Comparison of ENCODE assay signal across 8 cellular contexts in the genomic region with DNA sequence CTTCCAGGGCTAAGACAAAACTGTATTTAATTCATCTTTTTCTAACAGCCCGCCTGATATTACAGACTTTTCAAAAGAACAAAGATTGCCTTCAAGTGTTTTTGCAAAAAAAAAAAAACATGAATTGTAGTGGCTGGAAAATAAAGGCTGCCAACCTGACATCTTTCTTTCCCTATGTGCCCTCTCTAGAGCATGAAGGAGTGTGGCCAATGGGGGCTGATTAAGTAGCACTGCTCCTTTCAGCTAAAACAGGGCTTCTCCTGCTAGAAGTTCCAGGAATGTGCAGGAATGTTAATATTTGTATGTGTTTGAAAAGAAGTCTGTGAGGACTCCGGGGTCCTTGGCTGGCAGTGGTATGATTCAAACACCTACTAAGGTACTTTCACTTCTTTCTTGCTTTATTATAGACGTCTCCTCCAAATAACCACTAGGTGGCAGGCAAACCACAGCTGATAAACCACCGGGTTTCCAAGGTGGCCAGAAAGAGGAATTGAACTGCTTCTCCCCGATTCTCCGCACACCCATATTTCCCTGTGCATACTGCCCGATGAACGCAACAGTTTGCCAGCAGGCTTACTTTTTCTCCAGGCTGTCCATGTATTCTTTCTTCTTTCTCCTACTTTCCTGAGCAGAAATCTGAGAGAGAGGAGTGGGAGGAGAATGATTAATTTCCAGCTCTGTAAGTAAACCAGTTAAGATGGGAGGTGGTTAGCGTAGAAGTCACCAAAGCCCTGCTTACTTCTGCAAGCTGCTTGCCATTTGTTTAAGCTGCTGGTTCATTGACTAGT. TPM values are rescaled to one million over a fixed set of nuclear protein-coding genes. Genes with fewer than 3 reads are reported as not detected.
DNase-seq lines count a peak whose midpoint lies in the region; ATAC-seq and TF ChIP-seq lines count a peak whose summit lies in the region.

No MANE protein-coding gene starts in this region.

- peak overlapping the region; percentile 27 for H3K27ac Mint-ChIP-seq in neural progenitor cell

- peak overlapping the region; percentile 70 for H3K4me2 ChIP-seq in OCI-LY3 (ENCODE audit: low read length)
- no peak overlapping the region for H3K4me2 ChIP-seq in neural progenitor cell

- H3K36me3 ChIP-seq in OCI-LY3 (replicated peaks; ENCODE audit: low read depth, low read length) (peaks cover 63% of the 10 kb centered on the region), neural progenitor cell (peaks cover 15% of the 10 kb centered on the region), thyroid gland (peaks cover 62 to 75% of the 10 kb centered on the region in 2 donors)

- peak; percentile 75 for ATAC-seq in GM21717 (IDR thresholded peaks at IDR 0.05; ENCODE audit: unreplicated experiment)

- 29 to 35% methylated on average over 9 of the region's 9 CpGs for WGBS in thyroid gland, 2 donors

- peaks cover 31% of the 10 kb centered on the region for H3K4me1 ChIP-seq in OCI-LY3 (ENCODE audit: low read length)
- peaks cover 3% of the 10 kb centered on the region for H3K4me1 ChIP-seq in neural progenitor cell
- peaks cover 8 to 20% of the 10 kb centered on the region in 2 donors for H3K4me1 ChIP-seq in thyroid gland

- peaks cover 17% of the 10 kb centered on the region for H3F3A ChIP-seq in neural progenitor cell (ENCODE audit: low read depth)

- H3K4me1 Mint-ChIP-seq in neural progenitor cell, result peaks cover 10% of the 10 kb centered on the region

- H3K4me3 ChIP-seq in OCI-LY3 (ENCODE audit: low read length) (peak overlapping the region; percentile 45), neural progenitor cell (no peak overlapping the region), thyroid gland (replicated peaks in 1 of 3) (no peak overlapping the region)

- peak overlapping the region; percentile 40 for H3K9ac ChIP-seq in OCI-LY3 (ENCODE audit: low read length)
- no peak overlapping the region for H3K9ac ChIP-seq in neural progenitor cell

- peaks cover 43% of the 10 kb centered on the region for H3K36me3 Mint-ChIP-seq in neural progenitor cell

- no peaks in the 10 kb centered on the region for H3K9me3 Mint-ChIP-seq in neural progenitor cell

- H3K27me3 ChIP-seq in OCI-LY3 (ENCODE audit: low read depth, low read length) (no peaks in the 10 kb centered on the region), neural progenitor cell (no peaks in the 10 kb centered on the region), thyroid gland (no peaks in the 10 kb centered on the region)

- intact Hi-C loops in thyroid gland (cut with DNase I), result loop anchor here (2.0 kb wide), 1 partner anchor 105 kb away; no protein-coding TSS in a partner anchor

- H3K27me3 Mint-ChIP-seq in neural progenitor cell (ENCODE audit: insufficient read depth, low read depth), result peaks cover 2% of the 10 kb centered on the region

- H3K4me3 Mint-ChIP-seq in neural progenitor cell, result no peak overlapping the region

- H3K79me2 ChIP-seq in OCI-LY3 (ENCODE audit: low read length) (peaks cover 4% of the 10 kb centered on the region; the same call in 1 of the 2 replicates), neural progenitor cell (ENCODE audit: low read depth) (no peaks in the 10 kb centered on the region)

- H3K9me3 ChIP-seq in OCI-LY3 (ENCODE audit: insufficient read depth, low read length), result no peaks in the 10 kb centered on the region
- no peaks in the 10 kb centered on the region for H3K9me3 ChIP-seq in neural progenitor cell (ENCODE audit: low read depth)
- H3K9me3 ChIP-seq in thyroid gland, result no peaks in the 10 kb centered on the region

- peaks cover under 1% of the 10 kb centered on the region for H4K20me1 ChIP-seq in OCI-LY3 (ENCODE audit: insufficient read depth, low read length)
- H4K20me1 ChIP-seq in neural progenitor cell (ENCODE audit: low read depth), result no peaks in the 10 kb centered on the region

- H3K27ac ChIP-seq in OCI-LY3 (ENCODE audit: low read length), result peak overlapping the region; percentile 69
- H3K27ac ChIP-seq in neural progenitor cell, result no peak overlapping the region
- H3K27ac ChIP-seq in thyroid gland, result peak overlapping the region; percentile 7 to 90 (median 73)

- no peak overlapping the region for H2AFZ ChIP-seq in OCI-LY3 (ENCODE audit: low read depth, low read length)
- H2AFZ ChIP-seq in neural progenitor cell (replicated peaks), result peak overlapping the region; percentile 46

- TF ChIP-seq CTCF in OCI-LY3 (IDR thresholded peaks at IDR 0.05; ENCODE audit: low read depth, low read length) (peak; percentile 85), neural progenitor cell (IDR thresholded peaks at IDR 0.05) (peak; percentile 90), thyroid gland (IDR thresholded peaks at IDR 0.05) (peak; percentile 51 to 93 (median 83))

- DNase-seq in DMS79 treated with DMSO at 0.1 percent for 48 hours (lab: John Stamatoyannopoulos, UW) (peak; percentile 74), KBM-7 (peak; percentile 74), activated T-cell treated with anti-CD3 and anti-CD28 coated beads for 4 hours (peak; percentile 45), fibroblast of peridontal ligament (ENCODE audit: extremely low read depth) (peak; percentile 85), neural progenitor cell (ENCODE audit: low spot score) (peak; percentile 83), thyroid gland (peak; percentile 58 to 65)

- in situ Hi-C loops in KBM-7 (cut with MboI; ENCODE audit: low pct_unique_long_range_greater_than_20kb, low sequenced_read_pairs), result no loop called here

- peak in 1 of 2 donors; percentile 14 for TF ChIP-seq POLR2A in thyroid gland (IDR thresholded peaks at IDR 0.05)

RNA-seq across cellular contexts. Expression of a gene that starts 56.8 kb away (rescaled TPM):
- total RNA-seq in neural progenitor cell (ENCODE audit: low replicate concordance) (3.4 and 5.5 TPM in 2 replicates), thyroid gland (10 to 100 TPM; 45.1 to 71.0 (median 48.7) TPM)
